10 cellular contexts compared by ENCODE assay signal in genomic region chr1:85582687-85583354, GRCh38. TPM values are rescaled to one million over a fixed set of nuclear protein-coding genes. Genes with fewer than 3 reads are reported as not detected.
DNase-seq lines count a peak whose midpoint lies in the region; ATAC-seq and TF ChIP-seq lines count a peak whose summit lies in the region.
"Had no signal": no experiment of that assay in that cellular context is flagged by ENCODE, and none has a peak within 500 bp of the region (broad histone marks: within the 10 kb centered on the region; RNA-seq: fewer than 3 reads in every experiment).

No MANE protein-coding gene starts in this region.

- no peak for ATAC-seq in GM19397 (IDR thresholded peaks at IDR 0.05; ENCODE audit: unreplicated experiment)

- H3K9me3 ChIP-seq in Caco-2: no peaks in the 10 kb centered on the region
- no peaks in the 10 kb centered on the region for H3K9me3 ChIP-seq in SJCRH30 (replicated peaks)
- H3K9me3 ChIP-seq in osteoblast (ENCODE audit: low read depth, low read length): no peaks in the 10 kb centered on the region
- H3K9me3 ChIP-seq in Karpas-422 (ENCODE audit: low read length): no peaks in the 10 kb centered on the region
- H3K9me3 ChIP-seq: adrenal gland had no signal

- POLR2A ChIA-PET in Caco-2 (lab: Charles Lee): interaction anchor here (3.0 kb wide), 1 partner anchor 24 kb away, joined by 15 read pairs; no protein-coding TSS in a partner anchor

- H3K27ac ChIP-seq in SJCRH30 (no peak overlapping the region; the same call in 1 of the 2 replicates), osteoblast (ENCODE audit: low read depth, low read length) (peak overlapping the region; percentile 99), Karpas-422 (ENCODE audit: low read length) (no peak overlapping the region)

- no peaks in the 10 kb centered on the region for H3K9me2 ChIP-seq in Karpas-422 (replicated peaks; ENCODE audit: insufficient read depth, low read length)

- H3K4me1 ChIP-seq in Caco-2 (peaks cover 41% of the 10 kb centered on the region), SJCRH30 (peaks cover 32% of the 10 kb centered on the region), osteoblast (ENCODE audit: insufficient read depth, low read length) (peaks cover 23% of the 10 kb centered on the region), Karpas-422 (ENCODE audit: low read length) (no peaks in the 10 kb centered on the region)

- H3K79me2 ChIP-seq in osteoblast (ENCODE audit: insufficient read depth, low read length) (peaks cover 26% of the 10 kb centered on the region), Karpas-422 (ENCODE audit: low read length) (no peaks in the 10 kb centered on the region)

- H3K36me3 Mint-ChIP-seq in Caco-2 (ENCODE audit: insufficient read depth, unreplicated experiment): peaks cover 52% of the 10 kb centered on the region

- H3K4me2 ChIP-seq in osteoblast (ENCODE audit: insufficient read depth, low read length) (peak overlapping the region; percentile 81), Karpas-422 (ENCODE audit: low read depth, low read length, poor library complexity, severe bottlenecking) (no peak overlapping the region)

- H3K27me3 ChIP-seq in Caco-2 (replicated peaks; ENCODE audit: control insufficient read depth, insufficient read depth, low read length) (no peaks in the 10 kb centered on the region), SJCRH30 (no peaks in the 10 kb centered on the region; the same call in 1 of the 2 replicates), osteoblast (ENCODE audit: insufficient read depth, low read length) (no peaks in the 10 kb centered on the region), Karpas-422 (ENCODE audit: low read length) (no peaks in the 10 kb centered on the region)
- H3K27me3 ChIP-seq: adrenal gland had no signal

- H3K4me3 ChIP-seq in Caco-2 (ENCODE audit: low read depth, low read length) (no peak overlapping the region), SJCRH30 (peak overlapping the region; percentile 89), osteoblast (ENCODE audit: insufficient read depth, low read length) (peak overlapping the region; percentile 83), Karpas-422 (ENCODE audit: low read length) (no peak overlapping the region)

- no peaks in the 10 kb centered on the region for H3K27me3 Mint-ChIP-seq in Caco-2 (ENCODE audit: insufficient read depth, unreplicated experiment)

- TSS peak; percentile 49 for BruUV-seq in Caco-2 (replicated peaks; lab: Mats Ljungman, UMichigan)

- H3K36me3 ChIP-seq in Caco-2 (ENCODE audit: control insufficient read depth, insufficient read depth, low read length) (no peaks in the 10 kb centered on the region), SJCRH30 (peaks cover 31% of the 10 kb centered on the region), osteoblast (ENCODE audit: insufficient read depth, low read length) (peaks cover 26% of the 10 kb centered on the region), Karpas-422 (ENCODE audit: insufficient read depth, low read length) (no peaks in the 10 kb centered on the region)
- H3K36me3 ChIP-seq: adrenal gland had no signal

- peak overlapping the region; percentile 83 for H3K4me3 Mint-ChIP-seq in Caco-2 (ENCODE audit: unreplicated experiment)

- CTCF ChIA-PET in Caco-2 (lab: Charles Lee): interaction anchor here (1.1 to 2.3 kb wide), 4 partner anchors 30 to 274 kb away, joined by 3 to 11 read pairs (median 8); no protein-coding TSS in a partner anchor

- peaks cover 28% of the 10 kb centered on the region for H3K4me1 Mint-ChIP-seq in Caco-2 (ENCODE audit: low read depth, unreplicated experiment)

- DNase-seq in Caco-2: no peak
- no peak for DNase-seq in SJCRH30
- peak; percentile 67 for DNase-seq in fibroblast of gingiva (ENCODE audit: low read depth)
- DNase-seq in osteoblast (ENCODE audit: insufficient read length, low spot score, missing footprints): peak; percentile 92
- no peak for DNase-seq in T-helper 2 cell
- no peak for DNase-seq in Karpas-422
- DNase-seq in GF-D8 (lab: John Stamatoyannopoulos, UW): no peak

- H3K9ac ChIP-seq in Karpas-422 (ENCODE audit: low read length): no peak overlapping the region

- peak overlapping the region; percentile 92 for H3K27ac Mint-ChIP-seq in Caco-2 (ENCODE audit: unreplicated experiment)

- no peaks in the 10 kb centered on the region for H3K9me3 Mint-ChIP-seq in Caco-2 (ENCODE audit: unreplicated experiment)

- peaks cover 22% of the 10 kb centered on the region for H4K20me1 ChIP-seq in osteoblast (ENCODE audit: insufficient read depth, low read length)
- no peaks in the 10 kb centered on the region for H4K20me1 ChIP-seq in Karpas-422 (ENCODE audit: insufficient read depth, low read depth, low read length)

- no peak for TF ChIP-seq CTCF in Caco-2 (IDR thresholded peaks at IDR 0.05; ENCODE audit: insufficient read depth in 1 of 2, low read depth in 1 of 2, low read length in 1 of 2, severe bottlenecking in 1 of 2, unreplicated experiment in 1 of 2)
- TF ChIP-seq CTCF in osteoblast (IDR thresholded peaks at IDR 0.05; ENCODE audit: extremely low read depth, low read depth, low read length): no peak

- intact Hi-C loops in Caco-2 (cut with micrococcal nuclease; ENCODE audit: unreplicated experiment): loop anchor here (1.0 to 5.0 kb wide), 4 partner anchors 24 to 275 kb away; no protein-coding TSS in a partner anchor

- H2AFZ ChIP-seq in osteoblast (ENCODE audit: low read length): no peak overlapping the region
- H2AFZ ChIP-seq in Karpas-422 (ENCODE audit: low read length): no peak overlapping the region

RNA-seq across cellular contexts. Expression of gene CCN1, which starts 2.3 kb away (rescaled TPM):
- total RNA-seq in Caco-2 (2022) (87.4 and 88.8 TPM in 2 replicates), osteoblast (58.9 and 81.8 TPM in 2 replicates)
- 7.6 and 8.1 TPM in 2 replicates for total RNA-seq in SJCRH30 (2014; rRNA removed; shearing (Covaris generic))
- total RNA-seq in Karpas-422 (2014; rRNA removed; shearing (Covaris generic); ENCODE audit: low replicate concordance): 0.07 TPM in 1 of 2 replicates, not detected in the other
- total RNA-seq: T-helper 2 cell treated with Interferon-gamma antibody and Interleukin-4, amounts not matched to agents 100 ng/mL and 5 ng/mL, for 36 hours had no signal

Comparison
In these comparisons a context has a peak if more than half of its experiments do, and no peak if none do; other contexts are left out.
1. DNase-seq: peak in fibroblast of gingiva (single experiment) and osteoblast (single experiment); none in Caco-2 (0 of 2), SJCRH30 (0 of 2), T-helper 2 cell (0 of 5), Karpas-422 (single experiment) and GF-D8 (single experiment).
2. H3K4me3 ChIP-seq: peak in SJCRH30 (single experiment) and osteoblast (single experiment); none in Caco-2 (single experiment) and Karpas-422 (single experiment).